ENCODE assay signal across 9 cellular contexts in genomic region chr1:160399544-160400283, GRCh38. TPM values are rescaled to one million over a fixed set of nuclear protein-coding genes. Genes with fewer than 3 reads are reported as not detected.
A peak's percentile ranks its signal among the peaks of the same experiment; 100 is the strongest.
DNase-seq lines count a peak whose midpoint lies in the region; ATAC-seq and TF ChIP-seq lines count a peak whose summit lies in the region.
"Had no signal": no experiment of that assay in that cellular context is flagged by ENCODE, and none has a peak within 500 bp of the region (broad histone marks: within the 10 kb centered on the region; RNA-seq: fewer than 3 reads in every experiment).

No MANE protein-coding gene starts in this region.

- H3K27ac ChIP-seq in mesendoderm (ENCODE audit: low read depth, low read length), result peak overlapping the region; percentile 94
- peak overlapping the region; percentile 63 to 81 (median 78) for H3K27ac ChIP-seq in transverse colon

- H4K5ac ChIP-seq in mesendoderm (ENCODE audit: low read length), result no peak overlapping the region

- TF ChIP-seq CTCF in choroid plexus epithelial cell (conservative IDR thresholded peaks at IDR 0.05; ENCODE audit: low read depth, low read length) (no peak), transverse colon (IDR thresholded peaks at IDR 0.05) (peak in 1 of 5 experiments; percentile 22)

- peak overlapping the region; percentile 39 for H3K4me3 Mint-ChIP-seq in activated T-cell treated with anti-CD3 and anti-CD28 coated beads, Interleukin-2, amount 50 U/mL, for 4 hours
- no peak overlapping the region for H3K4me3 Mint-ChIP-seq in activated CD4-positive, alpha-beta T cell treated with anti-CD3 and anti-CD28 coated beads, Interleukin-2, amount 10 ng/mL, durations not matched to agents 7 days and 5 days

- peaks cover 24% of the 10 kb centered on the region for H3K79me1 ChIP-seq in mesendoderm (ENCODE audit: low read length)

- in situ Hi-C loops in transverse colon (cut with MboI; ENCODE audit: low pct_ligation_motif_present in 1 of 4, low pct_unique_long_range_greater_than_20kb in 1 of 4, low sequenced_read_pairs in 3 of 4), result no loop called here

- no peak overlapping the region for H3K23ac ChIP-seq in mesendoderm (ENCODE audit: low read length)

- peaks cover 32% of the 10 kb centered on the region for H3K27me3 Mint-ChIP-seq in activated T-cell treated with anti-CD3 and anti-CD28 coated beads, Interleukin-2, amount 50 U/mL, for 4 hours (ENCODE audit: low read depth)
- peaks cover 35% of the 10 kb centered on the region for H3K27me3 Mint-ChIP-seq in activated CD4-positive, alpha-beta T cell treated with anti-CD3 and anti-CD28 coated beads, Interleukin-2, amount 10 ng/mL, durations not matched to agents 7 days and 5 days

- H3K4me3 ChIP-seq in choroid plexus epithelial cell (ENCODE audit: low read depth, low read length) (peak overlapping the region; percentile 56), mesendoderm (ENCODE audit: low read length) (peak overlapping the region; percentile 29), transverse colon (peak overlapping the region; percentile 71 to 94 (median 90))

- peak overlapping the region; percentile 90 for H2BK5ac ChIP-seq in mesendoderm (ENCODE audit: low read length)

- peak overlapping the region; percentile 95 for H3K4ac ChIP-seq in mesendoderm (ENCODE audit: low read depth, low read length)

- ATAC-seq in activated T-cell treated with anti-CD3 and anti-CD28 coated beads, Interleukin-2, amount 50 U/mL, for 4 hours, result no peak
- ATAC-seq in HG03342 (IDR thresholded peaks at IDR 0.05; ENCODE audit: unreplicated experiment), result no peak

- peak overlapping the region; percentile 89 for H3K9ac ChIP-seq in mesendoderm (ENCODE audit: low read length)

- peaks cover 5% of the 10 kb centered on the region for H3K4me1 Mint-ChIP-seq in activated T-cell treated with anti-CD3 and anti-CD28 coated beads, Interleukin-2, amount 50 U/mL, for 4 hours (ENCODE audit: low read depth)
- peaks cover 2% of the 10 kb centered on the region for H3K4me1 Mint-ChIP-seq in activated CD4-positive, alpha-beta T cell treated with anti-CD3 and anti-CD28 coated beads, Interleukin-2, amount 10 ng/mL, durations not matched to agents 7 days and 5 days

- no peak overlapping the region for H3K27ac Mint-ChIP-seq in activated CD4-positive, alpha-beta T cell treated with anti-CD3 and anti-CD28 coated beads, Interleukin-2, amount 10 ng/mL, durations not matched to agents 7 days and 5 days

- H3K79me2 ChIP-seq in mesendoderm (ENCODE audit: control insufficient read depth, insufficient read depth, low read length), result peaks cover 41% of the 10 kb centered on the region

- H3K27me3 ChIP-seq in mesendoderm (ENCODE audit: insufficient read depth, low read length, poor library complexity), result no peaks in the 10 kb centered on the region
- peaks cover 12% of the 10 kb centered on the region for H3K27me3 ChIP-seq in transverse colon

- no peak for TF ChIP-seq EP300 in transverse colon (IDR thresholded peaks at IDR 0.05; ENCODE audit: low read depth)

- H3K9me3 ChIP-seq in transverse colon, result no peaks in the 10 kb centered on the region

- H2AK5ac ChIP-seq in mesendoderm (ENCODE audit: low read length), result no peak overlapping the region

- H3K4me2 ChIP-seq in mesendoderm (ENCODE audit: low read length), result peak overlapping the region; percentile 81

- H2BK120ac ChIP-seq in mesendoderm (ENCODE audit: low read depth, low read length), result peak overlapping the region; percentile 93

- no peak for DNase-seq in activated T-cell treated with anti-CD3 and anti-CD28 coated beads, Interleukin-2, amount 50 U/mL, for 4 hours
- DNase-seq in activated T-cell treated with anti-CD3 and anti-CD28 coated beads, Interleukin-2, amount 50 U/mL, for 1 hour, result no peak
- no peak for DNase-seq in choroid plexus epithelial cell (ENCODE audit: low read depth)
- peak; percentile 69 for DNase-seq in mesendoderm
- DNase-seq in transverse colon, result no peak
- DNase-seq in T-helper 2 cell, result no peak
- DNase-seq in activated CD4-positive, alpha-beta T cell treated with anti-CD3 and anti-CD28 coated beads, Interleukin-2, amount 10 ng/mL, durations not matched to agents 7 days and 5 days, result no peak
- DNase-seq: NK-92 treated with Interleukin-12 subunit alpha and Interleukin-12 subunit beta, amount 100 ng/mL, for 24 hours had no signal

- H3K9me3 Mint-ChIP-seq in activated T-cell treated with anti-CD3 and anti-CD28 coated beads, Interleukin-2, amount 50 U/mL, for 4 hours, result no peaks in the 10 kb centered on the region
- no peaks in the 10 kb centered on the region for H3K9me3 Mint-ChIP-seq in activated CD4-positive, alpha-beta T cell treated with anti-CD3 and anti-CD28 coated beads, Interleukin-2, amount 10 ng/mL, durations not matched to agents 7 days and 5 days

- H3K36me3 Mint-ChIP-seq in activated T-cell treated with anti-CD3 and anti-CD28 coated beads, Interleukin-2, amount 50 U/mL, for 4 hours (ENCODE audit: insufficient read depth), result no peaks in the 10 kb centered on the region
- H3K36me3 Mint-ChIP-seq in activated CD4-positive, alpha-beta T cell treated with anti-CD3 and anti-CD28 coated beads, Interleukin-2, amount 10 ng/mL, durations not matched to agents 7 days and 5 days (ENCODE audit: low read depth), result no peaks in the 10 kb centered on the region

- WGBS in mesendoderm (ENCODE audit: extremely low coverage, insufficient coverage, low lambda C conversion rate), result no CpG with 5 or more reads among the region's 19 CpGs
- 37 to 47% methylated on average over 9 to 19 of the region's 19 CpGs for WGBS in transverse colon (ENCODE audit: low coverage in 1 of 2), 2 donors

- peak overlapping the region; percentile 96 for H3K18ac ChIP-seq in mesendoderm (ENCODE audit: low read length)

- H2BK15ac ChIP-seq in mesendoderm (replicated peaks; ENCODE audit: low read depth), result no peak overlapping the region

- intact Hi-C loops in transverse colon (cut with DNase I; ENCODE audit: low total_unique reads), result no loop called here

- TF ChIP-seq POLR2A in transverse colon (IDR thresholded peaks at IDR 0.05), result no peak

- H4K8ac ChIP-seq in mesendoderm (ENCODE audit: low read depth, low read length), result no peak overlapping the region

- no peaks in the 10 kb centered on the region for H3K36me3 ChIP-seq in mesendoderm (ENCODE audit: control insufficient read depth, insufficient read depth, low read length)
- no peaks in the 10 kb centered on the region for H3K36me3 ChIP-seq in transverse colon

- H3K4me1 ChIP-seq in mesendoderm (ENCODE audit: control insufficient read depth, low read depth, low read length) (peaks cover 24% of the 10 kb centered on the region), transverse colon (peaks cover 0 to 20% (median 8%) of the 10 kb centered on the region in 4 donors)

- POLR2A ChIA-PET in activated CD4-positive, alpha-beta T cell treated with anti-CD3 and anti-CD28 coated beads, Interleukin-2, amount 10 ng/mL, durations not matched to agents 7 days and 5 days (lab: Charles Lee), result no interaction called here

- H3K56ac ChIP-seq in mesendoderm (ENCODE audit: low read length), result peak overlapping the region; percentile 85

- CTCF ChIA-PET in activated CD4-positive, alpha-beta T cell treated with anti-CD3 and anti-CD28 coated beads, Interleukin-2, amount 10 ng/mL, durations not matched to agents 7 days and 5 days (lab: Charles Lee), result no interaction called here

RNA-seq across cellular contexts. Expression of gene VANGL2, which starts 0.7 kb away (rescaled TPM):
- under 1 TPM; 0.08 TPM for total RNA-seq in activated T-cell treated with anti-CD3 and anti-CD28 coated beads, Interleukin-2, amount 50 U/mL, for 4 hours
- 36.5 TPM for polyA plus RNA-seq in mesendoderm (2013, experiment 1 of 2)
- polyA plus RNA-seq in mesendoderm (2013, experiment 2 of 2), result 35.7 TPM
- 1 to 10 TPM in 3 of 4 donors, under 1 TPM in 1; 0.20 to 3.7 (median 2.7) TPM for total RNA-seq in transverse colon
- total RNA-seq in activated CD4-positive, alpha-beta T cell treated with anti-CD3 and anti-CD28 coated beads, Interleukin-2, amount 10 ng/mL, durations not matched to agents 7 days and 5 days, result under 1 TPM in 1 of 2 experiments, not detected in 1; 0.04 TPM

RNA-seq across cellular contexts. Expression of gene NHLH1, which starts 32.8 kb away (rescaled TPM):
- total RNA-seq in activated T-cell treated with anti-CD3 and anti-CD28 coated beads, Interleukin-2, amount 50 U/mL, for 4 hours, result under 1 TPM; 0.30 to 0.45 (median 0.33) TPM
- polyA plus RNA-seq in mesendoderm (2013, experiment 1 of 2), result 0.31 TPM
- 0.25 TPM for polyA plus RNA-seq in mesendoderm (2013, experiment 2 of 2)
- not detected for total RNA-seq in transverse colon
- total RNA-seq in activated CD4-positive, alpha-beta T cell treated with anti-CD3 and anti-CD28 coated beads, Interleukin-2, amount 10 ng/mL, durations not matched to agents 7 days and 5 days, result under 1 TPM; 0.10 to 0.25 TPM

RNA-seq across cellular contexts. Expression of gene NCSTN, which starts 56.5 kb away (rescaled TPM):
- 10 to 100 TPM; 52.0 to 61.7 (median 60.5) TPM for total RNA-seq in activated T-cell treated with anti-CD3 and anti-CD28 coated beads, Interleukin-2, amount 50 U/mL, for 4 hours
- polyA plus RNA-seq in mesendoderm (2013, experiment 1 of 2), result 57.0 TPM
- 53.7 TPM for polyA plus RNA-seq in mesendoderm (2013, experiment 2 of 2)
- 100 to 1,000 TPM in 1 of 4 donors, 10 to 100 TPM in 3; 30.6 to 101 (median 67.3) TPM for total RNA-seq in transverse colon
- total RNA-seq in activated CD4-positive, alpha-beta T cell treated with anti-CD3 and anti-CD28 coated beads, Interleukin-2, amount 10 ng/mL, durations not matched to agents 7 days and 5 days, result 10 to 100 TPM; 72.3 to 75.5 TPM

RNA-seq across cellular contexts. Expression of gene COPA, which starts 56.7 kb away (rescaled TPM):
- total RNA-seq in activated T-cell treated with anti-CD3 and anti-CD28 coated beads, Interleukin-2, amount 50 U/mL, for 4 hours, result 100 to 1,000 TPM; 116 to 144 (median 121) TPM
- 75.5 TPM for polyA plus RNA-seq in mesendoderm (2013, experiment 1 of 2)
- polyA plus RNA-seq in mesendoderm (2013, experiment 2 of 2), result 77.1 TPM
- total RNA-seq in transverse colon, result 100 to 1,000 TPM in 3 of 4 donors, 10 to 100 TPM in 1; 98.7 to 152 (median 119) TPM
- total RNA-seq in activated CD4-positive, alpha-beta T cell treated with anti-CD3 and anti-CD28 coated beads, Interleukin-2, amount 10 ng/mL, durations not matched to agents 7 days and 5 days, result 100 to 1,000 TPM; 122 TPM

Comparison
In these comparisons a context has a peak if more than half of its experiments do, and no peak if none do; other contexts are left out.
1. H3K4me3 ChIP-seq: peak in every context shown above with its lines; median percentile 90 in transverse colon; 56 in choroid plexus epithelial cell; 29 in mesendoderm.